Comparison of ENCODE assay signal across 8 cellular contexts in the genomic region with DNA sequence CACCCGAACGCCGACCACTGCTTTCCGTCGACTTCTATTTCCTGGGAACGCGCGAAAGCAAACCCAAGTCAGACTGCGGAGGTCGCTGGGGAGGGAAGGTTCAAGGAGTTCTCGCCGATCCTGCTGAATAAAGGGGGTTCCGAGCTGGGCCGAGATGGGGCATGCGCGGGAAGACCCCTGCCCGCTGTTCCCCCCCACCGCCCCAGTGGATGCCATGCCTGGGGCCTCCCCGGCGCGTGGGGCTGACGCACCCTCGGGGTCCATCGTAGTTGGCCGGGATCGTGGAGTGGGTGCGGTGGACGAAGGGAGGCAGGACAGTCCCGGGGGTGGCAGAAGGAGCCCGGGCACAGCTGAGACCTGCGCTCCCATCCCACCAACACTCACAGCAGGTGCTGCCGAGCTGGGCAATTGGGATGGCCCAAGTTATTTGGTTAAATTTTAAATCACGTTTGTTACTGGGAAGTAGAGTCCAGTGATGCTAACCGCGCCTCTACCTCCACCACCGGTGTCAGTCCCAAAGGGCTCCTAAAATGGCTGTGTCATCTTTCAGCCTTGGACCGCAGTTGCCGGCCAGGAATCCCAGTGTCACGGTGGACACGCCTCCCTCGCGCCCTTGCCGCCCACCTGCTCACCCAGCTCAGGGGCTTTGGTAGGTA. TPM values are rescaled to one million over a fixed set of nuclear protein-coding genes. Genes with fewer than 3 reads are reported as not detected.
DNase-seq lines count a peak whose midpoint lies in the region; ATAC-seq, FAIRE-seq and TF ChIP-seq lines count a peak whose summit lies in the region.

No MANE protein-coding gene starts in this region.

- H3K9me3 ChIP-seq in GM23248 (ENCODE audit: low read depth) (no peaks in the 10 kb centered on the region), iPS-18c (ENCODE audit: control insufficient read depth, insufficient read depth, low read length) (no peaks in the 10 kb centered on the region)

- in situ Hi-C loops in GM23248 (cut with MboI) (no loop called here), G401 (cut with HindIII; ENCODE audit: low sequenced_read_pairs) (no loop called here)

- H3K9me2 ChIP-seq in GM23248 (ENCODE audit: insufficient read depth), result no peaks in the 10 kb centered on the region

- peak overlapping the region; percentile 80 for H2AFZ ChIP-seq in GM23248

- peak overlapping the region; percentile 66 for H3K9ac ChIP-seq in GM23248

- peak overlapping the region; percentile 84 for H3K4me3 Mint-ChIP-seq in activated T-helper 17 cell treated with anti-CD3 and anti-CD28 coated beads, Interleukin-2, amount 50 U/mL, for 72 hours
- peak overlapping the region; percentile 95 for H3K4me3 Mint-ChIP-seq in stimulated activated memory B cell treated with anti-CD40 and anti-IgM and Interleukin-4, amounts not matched to agents 10 μg/mL and 1 μg/mL and 100 μg/mL, for 72 hours

- peak overlapping the region; percentile 90 for H3K4me2 ChIP-seq in GM23248 (ENCODE audit: unreplicated experiment)

- H3K36me3 Mint-ChIP-seq in activated T-helper 17 cell treated with anti-CD3 and anti-CD28 coated beads, Interleukin-2, amount 50 U/mL, for 72 hours (ENCODE audit: low read depth), result peaks cover 26% of the 10 kb centered on the region
- H3K36me3 Mint-ChIP-seq in stimulated activated memory B cell treated with anti-CD40 and anti-IgM and Interleukin-4, amounts not matched to agents 10 μg/mL and 1 μg/mL and 100 μg/mL, for 72 hours, result no peaks in the 10 kb centered on the region

- no peak overlapping the region for H3K27ac ChIP-seq in GM23248

- H3F3A ChIP-seq in GM23248 (ENCODE audit: insufficient read depth), result no peaks in the 10 kb centered on the region

- H4K20me1 ChIP-seq in GM23248 (ENCODE audit: insufficient read depth), result no peaks in the 10 kb centered on the region

- H3K9me3 Mint-ChIP-seq in activated T-helper 17 cell treated with anti-CD3 and anti-CD28 coated beads, Interleukin-2, amount 50 U/mL, for 72 hours, result no peaks in the 10 kb centered on the region
- H3K9me3 Mint-ChIP-seq in stimulated activated memory B cell treated with anti-CD40 and anti-IgM and Interleukin-4, amounts not matched to agents 10 μg/mL and 1 μg/mL and 100 μg/mL, for 72 hours, result no peaks in the 10 kb centered on the region

- no peaks in the 10 kb centered on the region for H3K36me3 ChIP-seq in GM23248 (ENCODE audit: low read depth)

- TF ChIP-seq POLR2A in H54 (IDR thresholded peaks at IDR 0.05; ENCODE audit: low read depth, low read length), result no peak

- H3K4me3 ChIP-seq in GM23248 (peak overlapping the region; percentile 78), iPS-18c (ENCODE audit: insufficient read depth, low read depth, low read length) (peak overlapping the region; percentile 53)

- H3K27me3 Mint-ChIP-seq in activated T-helper 17 cell treated with anti-CD3 and anti-CD28 coated beads, Interleukin-2, amount 50 U/mL, for 72 hours, result no peaks in the 10 kb centered on the region
- H3K27me3 Mint-ChIP-seq in stimulated activated memory B cell treated with anti-CD40 and anti-IgM and Interleukin-4, amounts not matched to agents 10 μg/mL and 1 μg/mL and 100 μg/mL, for 72 hours, result no peaks in the 10 kb centered on the region

- H3K79me2 ChIP-seq in GM23248 (ENCODE audit: insufficient read depth), result no peaks in the 10 kb centered on the region

- peaks cover 6% of the 10 kb centered on the region for H3K27me3 ChIP-seq in GM23248 (replicated peaks; ENCODE audit: insufficient read depth)

- H3K27ac Mint-ChIP-seq in activated T-helper 17 cell treated with anti-CD3 and anti-CD28 coated beads, Interleukin-2, amount 50 U/mL, for 72 hours, result no peak overlapping the region
- peak overlapping the region; percentile 95 for H3K27ac Mint-ChIP-seq in stimulated activated memory B cell treated with anti-CD40 and anti-IgM and Interleukin-4, amounts not matched to agents 10 μg/mL and 1 μg/mL and 100 μg/mL, for 72 hours

- no peaks in the 10 kb centered on the region for H3K4me1 ChIP-seq in GM23248 (ENCODE audit: insufficient read depth)

- no peak for DNase-seq in GM23248
- no peak for DNase-seq in H54 (ENCODE audit: insufficient read length, low spot score)
- no peak for DNase-seq in DMS79 treated with DMSO at 0.1 percent for 48 hours (lab: John Stamatoyannopoulos, UW)
- no peak for DNase-seq in G401 (ENCODE audit: low spot score)

- H3K4me1 Mint-ChIP-seq in activated T-helper 17 cell treated with anti-CD3 and anti-CD28 coated beads, Interleukin-2, amount 50 U/mL, for 72 hours, result peaks cover 5% of the 10 kb centered on the region
- H3K4me1 Mint-ChIP-seq in stimulated activated memory B cell treated with anti-CD40 and anti-IgM and Interleukin-4, amounts not matched to agents 10 μg/mL and 1 μg/mL and 100 μg/mL, for 72 hours, result peaks cover 87% of the 10 kb centered on the region

- ATAC-seq in activated T-helper 17 cell treated with anti-CD3 and anti-CD28 coated beads, Interleukin-2, amount 50 U/mL, for 72 hours (replicated peaks), result no peak
- ATAC-seq in stimulated activated memory B cell treated with anti-CD40 and anti-IgM and Interleukin-4, amounts not matched to agents 10 μg/mL and 1 μg/mL and 100 μg/mL, for 72 hours, result no peak
- ATAC-seq in HG02870 (IDR thresholded peaks at IDR 0.05; ENCODE audit: unreplicated experiment), result no peak

- 30 to 43% methylated on average over 29 to 43 of the region's 43 CpGs for WGBS in GM23248 (ENCODE audit: low coverage in 1 of 2, low lambda C conversion rate in 2 of 2, missing lambda C conversion rate in 2 of 2), 2 experiments

- FAIRE-seq in H54 (lab: Jason Lieb, UNC), result no peak

RNA-seq across cellular contexts. Expression of a gene that starts 0.7 kb away (rescaled TPM):
- 1.6 and 1.9 TPM in 2 replicates for total RNA-seq in GM23248 (2014; rRNA removed; shearing (Covaris generic))
- polyA plus RNA-seq in GM23248 (2016; fragmentation: Nextera tagmentation; extraction: Ambion mirVana), result 1.0 and 1.6 TPM in 2 replicates
- total RNA-seq in activated T-helper 17 cell treated with anti-CD3 and anti-CD28 coated beads, Interleukin-2, amount 50 U/mL, for 72 hours, result 10 to 100 TPM; 14.2 to 32.5 TPM
- total RNA-seq in G401 (2014; rRNA removed; shearing (Covaris generic)), result not detected in 2 replicates
